9 cellular contexts compared by ENCODE assay signal in genomic region chr1:16175610-16176553, GRCh38. TPM values are rescaled to one million over a fixed set of nuclear protein-coding genes. Genes with fewer than 3 reads are reported as not detected.
DNase-seq lines count a peak whose midpoint lies in the region; ATAC-seq, FAIRE-seq and TF ChIP-seq lines count a peak whose summit lies in the region.
"Had no signal": no experiment of that assay in that cellular context is flagged by ENCODE, and none has a peak within 500 bp of the region (broad histone marks: within the 10 kb centered on the region; RNA-seq: fewer than 3 reads in every experiment).

No MANE protein-coding gene starts in this region.

- H3K27ac ChIP-seq in duodenal mucosa (ENCODE audit: low read depth, low read length) (peak overlapping the region; percentile 77), mesodermal cell (ENCODE audit: low read depth, low read length, severe bottlenecking) (peak overlapping the region; percentile 73)

- WGBS in mesodermal cell (ENCODE audit: insufficient coverage in 2 of 2), 2 experiments, result 70 to 76% methylated on average over 11 to 16 of the region's 24 CpGs

- H3K4me3 ChIP-seq in AG10803 (ENCODE audit: low read length) (no peak overlapping the region; the same call in 1 of the 2 replicates), duodenal mucosa (ENCODE audit: low read depth in 1 of 2, low read length in 2 of 2) (no peak overlapping the region), mesodermal cell (ENCODE audit: extremely low read depth, insufficient read depth, low read length, poor library complexity, severe bottlenecking) (no peak overlapping the region)

- FAIRE-seq in urothelium cell line (lab: Jason Lieb, UNC), result no peak
- FAIRE-seq: GM18507 had no signal

- no peaks in the 10 kb centered on the region for H3K27me3 ChIP-seq in duodenal mucosa (ENCODE audit: control insufficient read depth in 1 of 2, insufficient read depth in 2 of 2, low read length in 2 of 2)

- no peak for ATAC-seq in HG02798 (IDR thresholded peaks at IDR 0.05; ENCODE audit: poor library complexity, unreplicated experiment)
- ATAC-seq in HG03442 (IDR thresholded peaks at IDR 0.05; ENCODE audit: unreplicated experiment), result no peak

- H3K9me3 ChIP-seq in duodenal mucosa (ENCODE audit: control insufficient read depth in 1 of 2, low read length in 2 of 2) (no peaks in the 10 kb centered on the region), mesodermal cell (ENCODE audit: control insufficient read depth, low read length) (peaks cover 4% of the 10 kb centered on the region)

- H3K4me1 ChIP-seq in duodenal mucosa (ENCODE audit: control insufficient read depth in 1 of 2, insufficient read depth in 2 of 2, low read length in 2 of 2), result peaks cover 66 to 75% of the 10 kb centered on the region in 2 donors
- peaks cover 54% of the 10 kb centered on the region for H3K4me1 ChIP-seq in mesodermal cell (ENCODE audit: control insufficient read depth, insufficient read depth, low read length, poor library complexity, severe bottlenecking)

- H3K36me3 ChIP-seq in duodenal mucosa (ENCODE audit: control insufficient read depth in 1 of 2, insufficient read depth in 2 of 2, low read length in 2 of 2), result no peaks in the 10 kb centered on the region
- no peaks in the 10 kb centered on the region for H3K36me3 ChIP-seq in mesodermal cell (ENCODE audit: control insufficient read depth, insufficient read depth, low read length)

- peak; percentile 90 for DNase-seq in AG10803 (ENCODE audit: low read depth)
- DNase-seq in NCI-H446 (lab: John Stamatoyannopoulos, UW), result peak; percentile 35 to 82
- peak; percentile 80 for DNase-seq in urothelium cell line (ENCODE audit: low spot score)
- DNase-seq in iPS-NIHi7 (ENCODE audit: extremely low spot score), result no peak

- H3K9ac ChIP-seq in duodenal mucosa (ENCODE audit: low read depth in 1 of 2, low read length in 2 of 2), result peak overlapping the region; percentile 32 to 37

- no peak for TF ChIP-seq CTCF in AG10803 (conservative IDR thresholded peaks at IDR 0.05; ENCODE audit: low read length)

RNA-seq across cellular contexts. Expression of gene EPHA2, which starts 20.0 kb away (rescaled TPM):
- 89.4 TPM for polyA plus RNA-seq in mesodermal cell (2013, experiment 1 of 2)
- 69.9 TPM for polyA plus RNA-seq in mesodermal cell (2013, experiment 2 of 2)

RNA-seq across cellular contexts. Expression of gene ARHGEF19, which starts 36.6 kb away (rescaled TPM):
- polyA plus RNA-seq in mesodermal cell (2013, experiment 1 of 2), result 9.8 TPM
- 7.7 TPM for polyA plus RNA-seq in mesodermal cell (2013, experiment 2 of 2)
